17 cellular contexts compared by ENCODE assay signal in genomic region chr7:43495572-43495971, GRCh38.
"Had no signal": no experiment of that assay in that cellular context is flagged by ENCODE, and none has a peak within 500 bp of the region (broad histone marks: within the 10 kb centered on the region; RNA-seq: fewer than 3 reads in every experiment).

No MANE protein-coding gene starts in this region.

- H3K27ac ChIP-seq: adrenal gland, cardiac muscle cell, gastroesophageal sphincter, neural progenitor cell, psoas muscle, right lobe of liver, suprapubic skin, upper lobe of left lung, WERI-Rb-1 had no signal

- DNase-seq: activated CD4-positive, alpha-beta memory T cell treated with anti-CD3 and anti-CD28 coated beads, Interleukin-2, amount 10 ng/mL, durations not matched to agents 7 days and 5 days; activated CD4-positive, alpha-beta T cell treated with anti-CD3 and anti-CD28 coated beads for 4 hours; activated effector memory CD4-positive, alpha-beta T cell treated with anti-CD3 and anti-CD28 coated beads, Interleukin-2, amount 50 U/mL, for 16 hours; activated T-cell treated with anti-CD3 and anti-CD28 coated beads, Interleukin-2, amount 50 U/mL, for 4 hours; adrenal gland; erythroblast; naive B cell; psoas muscle; right lobe of liver; stimulated activated CD4-positive, alpha-beta T cell treated with anti-CD3 and anti-CD28 coated beads, Interleukin-4, amount 100 ng/mL, for 4 hours; stimulated activated CD8-positive, alpha-beta memory T cell treated with anti-CD3 and anti-CD28 coated beads, Interleukin-4, amount 100 ng/mL, for 48 hours; upper lobe of left lung; WERI-Rb-1 had no signal

- ATAC-seq: activated T-cell treated with anti-CD3 and anti-CD28 coated beads, Interleukin-2, amount 50 U/mL, for 4 hours; gastroesophageal sphincter; psoas muscle; right lobe of liver had no signal
